Comparison of ENCODE assay signal across 8 cellular contexts in genomic region chr7:64902806-64903721, GRCh38. TPM values are rescaled to one million over a fixed set of nuclear protein-coding genes. Genes with fewer than 3 reads are reported as not detected.
DNase-seq lines count a peak whose midpoint lies in the region; ATAC-seq and TF ChIP-seq lines count a peak whose summit lies in the region.

ZNF273 (plus strand) TSS chr7:64903273; CDS start chr7:64903318, 45 bp downstream.

- peak within 1 kb of the TSS; percentile 44 for H3K27ac ChIP-seq in OCI-LY1 (ENCODE audit: low read depth, low read length, poor library complexity, severe bottlenecking)
- H3K27ac ChIP-seq in epithelial cell of prostate: no peak within 1 kb of the TSS

- peak; percentile 99 for ATAC-seq in GM21526 (IDR thresholded peaks at IDR 0.05; ENCODE audit: low FRiP score, unreplicated experiment)

- DNase-seq in DMS 273 (lab: John Stamatoyannopoulos, UW; ENCODE audit: unreplicated experiment): peak; percentile 99
- peak; percentile 89 for DNase-seq in HuH-7 (ENCODE audit: low spot score)
- peak; percentile 84 for DNase-seq in activated T-cell treated with anti-CD3 and anti-CD28 coated beads for 1 hour (ENCODE audit: low read depth)
- peak; percentile 50 for DNase-seq in epithelial cell of prostate (ENCODE audit: low read depth, low spot score)
- DNase-seq in mucosa of gallbladder (ENCODE audit: low spot score): peak; percentile 96
- DNase-seq in stimulated activated CD8-positive, alpha-beta memory T cell treated with anti-CD3 and anti-CD28 coated beads, Interleukin-4, amount 100 ng/mL, for 24 hours (ENCODE audit: low read depth): peak; percentile 86

- H3K36me3 ChIP-seq in OCI-LY1 (ENCODE audit: insufficient read depth, low read length): peaks cover 21% of the 10 kb centered on the region

- no peaks in the 10 kb centered on the region for H4K20me1 ChIP-seq in OCI-LY1 (ENCODE audit: insufficient read depth, low read length)

- peak within 1 kb of the TSS; percentile 94 for H3K4me3 ChIP-seq in OCI-LY1 (ENCODE audit: low read depth, low read length, poor library complexity, severe bottlenecking)

- peak within 1 kb of the TSS; percentile 95 for H3K4me2 ChIP-seq in OCI-LY1 (ENCODE audit: low read length)

- peaks cover under 1% of the 10 kb centered on the region; the same call in 1 of the 2 replicates for H3K9me3 ChIP-seq in OCI-LY1 (ENCODE audit: low read length)

- peak within 1 kb of the TSS; percentile 94 for H3K9ac ChIP-seq in OCI-LY1 (ENCODE audit: low read length)

- H3F3A ChIP-seq in OCI-LY1 (ENCODE audit: insufficient read depth, low read length): no peaks in the 10 kb centered on the region

- H2AFZ ChIP-seq in OCI-LY1 (ENCODE audit: low read length): peak within 1 kb of the TSS; percentile 97

- H3K27me3 ChIP-seq in OCI-LY1 (ENCODE audit: insufficient read depth, low read length): no peaks in the 10 kb centered on the region

- peaks cover 45% of the 10 kb centered on the region for H3K79me2 ChIP-seq in OCI-LY1 (ENCODE audit: insufficient read depth, low read length)

- H3K9me2 ChIP-seq in OCI-LY1 (ENCODE audit: low read depth, low read length): no peaks in the 10 kb centered on the region

- peaks cover 43% of the 10 kb centered on the region for H3K4me1 ChIP-seq in OCI-LY1 (ENCODE audit: insufficient read depth, low read length, severe bottlenecking)

- no peak for TF ChIP-seq CTCF in OCI-LY1 (IDR thresholded peaks at IDR 0.05; ENCODE audit: low read length)

RNA-seq across cellular contexts. Expression of gene ZNF273, which starts in this region (rescaled TPM):
- 9.3 TPM for total RNA-seq in mucosa of gallbladder
